ENCODE assay signal across 27 cellular contexts in genomic region chr16:25957707-25958106, GRCh38.
DNase-seq lines count a peak whose midpoint lies in the region; TF ChIP-seq lines count a peak whose summit lies in the region.
"Had no signal": no experiment of that assay in that cellular context is flagged by ENCODE, and none has a peak within 500 bp of the region (broad histone marks: within the 10 kb centered on the region; RNA-seq: fewer than 3 reads in every experiment).

No MANE protein-coding gene starts in this region.

- no peak for TF ChIP-seq CTCF in HEK293 (tag by site-specific recombination; IDR thresholded peaks at IDR 0.05)

- POLR2A ChIA-PET in HEK293 (lab: Yijun Ruan, JAX), result no interaction called here

- no peak for DNase-seq in hepatic stellate cell (ENCODE audit: low spot score)
- DNase-seq: 8988T; ACHN; AML-193; BE2C; C1 segment of cervical spinal cord; Caco-2; Calu3; CD4-positive, alpha-beta memory T cell; CD4-positive, alpha-beta T cell; CD4-positive, CD25-positive, alpha-beta regulatory T cell; CD8-positive, alpha-beta memory T cell; CD8-positive, alpha-beta T cell; COR-L47; DMS 273 treated with DMSO at 0.1 percent for 48 hours; DMS153; DMS53; DMS79; DMS79 treated with DMSO at 0.1 percent for 48 hours; DND-41; EL had no signal

- CTCF ChIA-PET in HEK293 (lab: Yijun Ruan, JAX), result interaction anchor here (0.6 kb wide), 1 partner anchor 10 kb away, joined by 3 read pairs; no protein-coding TSS in a partner anchor

- H3K4me3 ChIP-seq in HEK293 (ENCODE audit: low read depth, low read length), result no peak overlapping the region
- H3K4me3 ChIP-seq: A549; BLaER1; BLaER1 treated with 17β-estradiol and CSF1 and Interleukin-3, amounts not matched to agents 10 nM and 100 nM had no signal

- H3K9me3 ChIP-seq in HEK293 (ENCODE audit: control insufficient read depth, insufficient read depth, low read depth, low read length), result no peaks in the 10 kb centered on the region
- H3K9me3 ChIP-seq: BE2C; BLaER1; BLaER1 treated with 17β-estradiol and CSF1 and Interleukin-3, amounts not matched to agents 10 nM and 100 nM; Caco-2 had no signal

- no peak overlapping the region for H3K27ac ChIP-seq in HEK293 (ENCODE audit: extremely low read depth, low read depth, low read length)
- H3K27ac ChIP-seq: 22Rv1; A549; BLaER1; BLaER1 treated with 17β-estradiol and CSF1 and Interleukin-3, amounts not matched to agents 10 nM and 100 nM; C4-2B had no signal

- no peaks in the 10 kb centered on the region for H3K4me1 ChIP-seq in HEK293 (ENCODE audit: control insufficient read depth, insufficient read depth, low read length)
- H3K4me1 ChIP-seq: A549; BE2C; BLaER1; BLaER1 treated with 17β-estradiol and CSF1 and Interleukin-3, amounts not matched to agents 10 nM and 100 nM; Caco-2 had no signal

- no peaks in the 10 kb centered on the region for H3K36me3 ChIP-seq in HEK293 (ENCODE audit: control insufficient read depth in 2 of 2, insufficient read depth in 1 of 2, low read length in 2 of 2)
- H3K36me3 ChIP-seq: BE2C; BLaER1; BLaER1 treated with 17β-estradiol and CSF1 and Interleukin-3, amounts not matched to agents 10 nM and 100 nM had no signal

TF ChIP-seq in HEK293, 187 proteins besides CTCF, POLR2A, EP300 and RAD21:
- TF ChIP-seq ZNF555 (tag by site-specific recombination; conservative IDR thresholded peaks at IDR 0.05) (no peak), SCRT1 (tag by site-specific recombination; IDR thresholded peaks at IDR 0.05; ENCODE audit: borderline replicate concordance) (peak; percentile 71; the same call in 1 of the 2 replicates), ZNF248 (tag by site-specific recombination; IDR thresholded peaks at IDR 0.05) (no peak), TRIM28 (IDR thresholded peaks at IDR 0.05; ENCODE audit: borderline replicate concordance, low read length) (no peak), ZNF37A (tag by site-specific recombination; IDR thresholded peaks at IDR 0.05) (no peak), MYNN (tag by site-specific recombination; IDR thresholded peaks at IDR 0.05; ENCODE audit: borderline replicate concordance) (no peak), ZNF416 (tag by site-specific recombination; IDR thresholded peaks at IDR 0.05) (no peak), KLF16 (tag by site-specific recombination; IDR thresholded peaks at IDR 0.05) (no peak), SCRT2 (tag by site-specific recombination; IDR thresholded peaks at IDR 0.05) (peak; percentile 90)
